ENCODE assay signal across 6 cellular contexts in the genomic region with DNA sequence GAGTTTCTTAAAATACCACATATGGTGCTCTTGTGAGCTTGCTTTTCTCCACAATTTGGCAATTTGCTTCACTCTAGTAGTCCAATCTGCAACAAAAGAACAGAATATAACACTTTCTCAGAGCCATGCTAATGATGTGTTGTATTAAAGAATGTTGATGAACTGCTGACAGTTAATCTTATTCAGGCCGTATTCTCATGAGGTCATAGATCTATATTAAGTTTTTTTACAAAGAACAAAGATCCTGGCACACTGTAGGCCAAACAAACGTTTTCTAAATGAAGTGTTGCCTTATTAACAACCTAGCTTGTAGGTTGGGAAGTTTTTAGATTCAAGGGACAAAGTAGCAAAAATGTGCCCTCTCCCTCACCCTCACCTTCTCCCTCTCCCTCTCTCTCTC.
"Had no signal": no experiment of that assay in that cellular context is flagged by ENCODE, and none has a peak within 500 bp of the region (broad histone marks: within the 10 kb centered on the region; RNA-seq: fewer than 3 reads in every experiment).

No MANE protein-coding gene starts in this region.

- H3K9me3 ChIP-seq: HAP-1 had no signal

- H3K9ac ChIP-seq: GM23248 had no signal

- DNase-seq: GM23248, GOT3, H7, IMR-90 had no signal

- ATAC-seq: HCT116 had no signal

- H2AFZ ChIP-seq: GM23248 had no signal

- H3K4me3 ChIP-seq: GM23248, HAP-1 had no signal

- H3K27ac ChIP-seq: GM23248 had no signal
